Comparison of ENCODE assay signal across 1 cellular context in the genomic region with DNA sequence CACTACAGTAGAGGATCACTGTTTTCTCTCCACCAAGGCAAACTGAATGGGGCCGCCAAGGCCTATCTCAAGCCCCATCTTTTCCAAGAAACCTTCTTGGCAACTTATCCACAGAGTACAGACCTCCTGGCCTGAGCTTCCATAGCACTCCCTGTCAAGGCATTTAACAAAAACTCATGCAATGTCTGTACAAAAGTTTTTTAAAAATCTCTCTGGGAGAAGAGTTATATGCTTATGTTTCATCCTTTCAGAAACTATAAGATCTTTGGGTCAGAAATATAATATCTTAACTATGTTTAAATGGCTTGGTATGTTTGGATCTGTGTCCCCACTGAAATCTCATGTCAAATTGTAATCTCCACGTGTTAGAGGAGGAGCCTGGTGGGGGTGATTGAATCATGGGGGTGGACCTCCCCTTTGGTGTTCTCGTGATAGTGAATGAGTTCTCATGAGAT.
A peak's percentile ranks its signal among the peaks of the same experiment; 100 is the strongest.
TF ChIP-seq lines count a peak whose summit lies in the region.

No MANE protein-coding gene starts in this region.

TF ChIP-seq in K562, 482 proteins besides CTCF, POLR2A, EP300 and RAD21 (continued from another document):
- TF ChIP-seq, protein P1, sequence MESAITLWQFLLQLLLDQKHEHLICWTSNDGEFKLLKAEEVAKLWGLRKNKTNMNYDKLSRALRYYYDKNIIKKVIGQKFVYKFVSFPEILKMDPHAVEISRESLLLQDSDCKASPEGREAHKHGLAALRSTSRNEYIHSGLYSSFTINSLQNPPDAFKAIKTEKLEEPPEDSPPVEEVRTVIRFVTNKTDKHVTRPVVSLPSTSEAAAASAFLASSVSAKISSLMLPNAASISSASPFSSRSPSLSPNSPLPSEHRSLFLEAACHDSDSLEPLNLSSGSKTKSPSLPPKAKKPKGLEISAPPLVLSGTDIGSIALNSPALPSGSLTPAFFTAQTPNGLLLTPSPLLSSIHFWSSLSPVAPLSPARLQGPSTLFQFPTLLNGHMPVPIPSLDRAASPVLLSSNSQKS (CRISPR knock-in tag; IDR thresholded peaks at IDR 0.05), result no peak
- TF ChIP-seq DPF2 (IDR thresholded peaks at IDR 0.05), result peak; percentile 76
- no peak for TF ChIP-seq SRSF7 (optimal IDR thresholded peaks at IDR 0.05; ENCODE audit: low read depth, low read length)
